20 cellular contexts compared by ENCODE assay signal in the genomic region with DNA sequence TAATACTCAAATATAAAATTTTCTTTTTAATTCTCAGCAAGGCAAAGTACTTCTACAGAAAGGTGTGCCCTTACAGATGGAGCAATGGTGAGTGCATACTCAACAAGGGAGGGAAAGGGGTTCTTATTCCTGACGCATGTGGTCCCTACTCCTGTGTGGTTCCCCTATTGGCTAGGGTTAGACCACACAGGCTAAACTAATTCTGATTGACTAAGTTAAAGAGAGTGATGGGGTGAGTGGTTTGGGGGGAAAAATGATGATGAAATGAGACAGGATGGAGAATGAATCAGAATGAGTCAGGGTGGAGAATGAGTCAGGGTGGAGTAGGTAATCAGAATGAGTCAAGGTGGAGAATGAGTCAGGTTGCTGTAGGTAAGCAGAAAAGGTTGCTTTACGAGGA. TPM values are rescaled to one million over a fixed set of nuclear protein-coding genes. Genes with fewer than 3 reads are reported as not detected.
DNase-seq lines count a peak whose midpoint lies in the region; ATAC-seq and TF ChIP-seq lines count a peak whose summit lies in the region.
"Had no signal": no experiment of that assay in that cellular context is flagged by ENCODE, and none has a peak within 500 bp of the region (broad histone marks: within the 10 kb centered on the region; RNA-seq: fewer than 3 reads in every experiment).

No MANE protein-coding gene starts in this region.

- H2AFZ ChIP-seq in SK-N-SH (ENCODE audit: low read depth) = no peak overlapping the region

- DNase-seq in activated CD4-positive, alpha-beta T cell treated with anti-CD3 and anti-CD28 coated beads for 36 hours = peak; percentile 45
- DNase-seq in activated CD4-positive, alpha-beta T cell treated with anti-CD3 and anti-CD28 coated beads, Interleukin-2, amount 50 U/mL, for 1 hour = no peak
- peak; percentile 76 for DNase-seq in Caki2 (ENCODE audit: low read depth)
- peak; percentile 61 for DNase-seq in RKO (ENCODE audit: low spot score)
- no peak for DNase-seq in epithelial cell of prostate (ENCODE audit: low read depth, low spot score)
- no peak for DNase-seq in NCI-H446 treated with DMSO at 0.1 percent for 48 hours (lab: John Stamatoyannopoulos, UW)
- DNase-seq in SW 1271 (lab: John Stamatoyannopoulos, UW) = no peak
- no peak for DNase-seq in SK-N-SH
- DNase-seq: 8988T, body of pancreas, dermis blood vessel endothelial cell, H7, midbrain, NCI-H1105, NCI-H2171, right cardiac atrium, T-helper 17 cell had no signal

- peaks cover 32% of the 10 kb centered on the region for H3K36me3 Mint-ChIP-seq in activated CD4-positive, alpha-beta T cell treated with anti-CD3 and anti-CD28 coated beads for 36 hours (ENCODE audit: low read depth)

- TF ChIP-seq EP300 in SK-N-SH (IDR thresholded peaks at IDR 0.05; ENCODE audit: borderline replicate concordance in 1 of 2, low read depth in 1 of 2, low read length in 1 of 2) = no peak

- H3F3A ChIP-seq in SK-N-SH (replicated peaks; ENCODE audit: insufficient read depth) = no peaks in the 10 kb centered on the region

- H3K9ac ChIP-seq in SK-N-SH = no peak overlapping the region

- intact Hi-C loops in activated CD4-positive, alpha-beta T cell treated with anti-CD3 and anti-CD28 coated beads for 36 hours (cut with DNase I, micrococcal nuclease) = loop anchor here (1.0 kb wide), 2 partner anchors 21 to 32 kb away; no protein-coding TSS in a partner anchor

- WGBS in SK-N-SH (ENCODE audit: low lambda C conversion rate) = 2% methylated on average over 2 of the region's 2 CpGs

- no peaks in the 10 kb centered on the region for H3K36me3 ChIP-seq in SK-N-SH (replicated peaks in 1 of 2; ENCODE audit: control insufficient read depth in 1 of 2, insufficient read depth in 2 of 2, low read length in 1 of 2)
- H3K36me3 ChIP-seq: esophagus muscularis mucosa, tibial nerve had no signal

- no peaks in the 10 kb centered on the region for H3K9me2 ChIP-seq in SK-N-SH

- H3K4me2 ChIP-seq in SK-N-SH = no peak overlapping the region

- no peak for TF ChIP-seq RAD21 in SK-N-SH (IDR thresholded peaks at IDR 0.05; ENCODE audit: low read length)

- in situ Hi-C loops in Caki2 (cut with HindIII; ENCODE audit: low pct_unique_long_range_greater_than_20kb, low sequenced_read_pairs) = no loop called here

- H3K27me3 ChIP-seq in SK-N-SH (ENCODE audit: insufficient read depth) = no peaks in the 10 kb centered on the region; the same call in 1 of the 2 replicates
- H3K27me3 ChIP-seq: body of pancreas, esophagus muscularis mucosa, tibial nerve had no signal

- H3K9me3 Mint-ChIP-seq in activated CD4-positive, alpha-beta T cell treated with anti-CD3 and anti-CD28 coated beads for 36 hours (ENCODE audit: low read depth) = peaks cover 44% of the 10 kb centered on the region

- peaks cover 16% of the 10 kb centered on the region for H3K4me1 Mint-ChIP-seq in activated CD4-positive, alpha-beta T cell treated with anti-CD3 and anti-CD28 coated beads for 36 hours
- H3K4me1 Mint-ChIP-seq: T-helper 17 cell had no signal

- ATAC-seq in activated CD4-positive, alpha-beta T cell treated with anti-CD3 and anti-CD28 coated beads for 36 hours = peak; percentile 87
- ATAC-seq: body of pancreas, right cardiac atrium, T-helper 17 cell had no signal

- no peaks in the 10 kb centered on the region for H4K20me1 ChIP-seq in SK-N-SH (ENCODE audit: insufficient read depth)

- H3K9me3 ChIP-seq in SK-N-SH = no peaks in the 10 kb centered on the region; the same call in 1 of the 2 replicates

- H3K27ac Mint-ChIP-seq in activated CD4-positive, alpha-beta T cell treated with anti-CD3 and anti-CD28 coated beads for 36 hours = peak overlapping the region; percentile 80
- H3K27ac Mint-ChIP-seq: activated T-helper 2 cell treated with anti-CD3 and anti-CD28 coated beads, Interferon-gamma antibody, Interleukin-2, Interleukin-4, amounts not matched to agents 10 μg/mL and 5 μg/mL and 100 μg/mL, durations not matched to agents 14 hours and 24 hours and 36 hours; T-helper 17 cell had no signal

- CTCF ChIA-PET in activated CD4-positive, alpha-beta T cell treated with anti-CD3 and anti-CD28 coated beads for 36 hours (lab: Charles Lee) = interaction anchor here (1.4 kb wide), 1 partner anchor 21 kb away, joined by 5 read pairs; no protein-coding TSS in a partner anchor
- CTCF ChIA-PET in SK-N-SH (lab: Yijun Ruan, JAX) = no interaction called here

- H3K79me2 ChIP-seq in SK-N-SH (ENCODE audit: insufficient read depth) = no peaks in the 10 kb centered on the region

- H3K4me3 ChIP-seq in SK-N-SH (ENCODE audit: low read depth in 2 of 2, low read length in 1 of 2) = no peak overlapping the region
- H3K4me3 ChIP-seq: body of pancreas, esophagus muscularis mucosa, tibial nerve had no signal

- H3K27ac ChIP-seq in epithelial cell of prostate (peak overlapping the region; percentile 72), SK-N-SH (ENCODE audit: low read depth in 2 of 2, low read length in 1 of 2) (no peak overlapping the region)
- H3K27ac ChIP-seq: body of pancreas, esophagus muscularis mucosa, tibial nerve had no signal

- no peaks in the 10 kb centered on the region for H3K4me1 ChIP-seq in SK-N-SH (ENCODE audit: control insufficient read depth in 1 of 2, insufficient read depth in 2 of 2, low read depth in 1 of 2, low read length in 1 of 2)
- H3K4me1 ChIP-seq: body of pancreas, esophagus muscularis mucosa, tibial nerve had no signal

- TF ChIP-seq CTCF in SK-N-SH (IDR thresholded peaks at IDR 0.05) = no peak

- H3K27me3 Mint-ChIP-seq in activated CD4-positive, alpha-beta T cell treated with anti-CD3 and anti-CD28 coated beads for 36 hours = peaks cover 30% of the 10 kb centered on the region

- POLR2A ChIA-PET in activated CD4-positive, alpha-beta T cell treated with anti-CD3 and anti-CD28 coated beads for 36 hours (lab: Charles Lee) = no interaction called here
- POLR2A ChIA-PET in SK-N-SH (lab: Yijun Ruan, JAX) = no interaction called here

- no peak overlapping the region for H3K4me3 Mint-ChIP-seq in activated CD4-positive, alpha-beta T cell treated with anti-CD3 and anti-CD28 coated beads for 36 hours
- H3K4me3 Mint-ChIP-seq: T-helper 17 cell had no signal

TF ChIP-seq in SK-N-SH, 30 proteins besides CTCF, POLR2A, EP300 and RAD21 (continues in another document):
- TF ChIP-seq EZH2phosphoT487 (IDR thresholded peaks at IDR 0.05; ENCODE audit: borderline replicate concordance, low read depth) = no peak
- TF ChIP-seq SIN3A (IDR thresholded peaks at IDR 0.05; ENCODE audit: borderline replicate concordance, low read depth, low read length) = no peak
- no peak for TF ChIP-seq POLR2AphosphoS5 (IDR thresholded peaks at IDR 0.05; ENCODE audit: low read depth, low read length)
- TF ChIP-seq, protein P1, sequence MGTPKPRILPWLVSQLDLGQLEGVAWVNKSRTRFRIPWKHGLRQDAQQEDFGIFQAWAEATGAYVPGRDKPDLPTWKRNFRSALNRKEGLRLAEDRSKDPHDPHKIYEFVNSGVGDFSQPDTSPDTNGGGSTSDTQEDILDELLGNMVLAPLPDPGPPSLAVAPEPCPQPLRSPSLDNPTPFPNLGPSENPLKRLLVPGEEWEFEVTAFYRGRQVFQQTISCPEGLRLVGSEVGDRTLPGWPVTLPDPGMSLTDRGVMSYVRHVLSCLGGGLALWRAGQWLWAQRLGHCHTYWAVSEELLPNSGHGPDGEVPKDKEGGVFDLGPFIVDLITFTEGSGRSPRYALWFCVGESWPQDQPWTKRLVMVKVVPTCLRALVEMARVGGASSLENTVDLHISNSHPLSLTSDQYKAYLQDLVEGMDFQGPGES (IDR thresholded peaks at IDR 0.05; ENCODE audit: low read depth, low read length) = no peak
- TF ChIP-seq TCF12 (IDR thresholded peaks at IDR 0.05) = no peak
- no peak for TF ChIP-seq JUND (IDR thresholded peaks at IDR 0.05)
- TF ChIP-seq TAF1 (IDR thresholded peaks at IDR 0.05; ENCODE audit: borderline replicate concordance, low read depth, low read length) = no peak
- TF ChIP-seq, protein P2, sequence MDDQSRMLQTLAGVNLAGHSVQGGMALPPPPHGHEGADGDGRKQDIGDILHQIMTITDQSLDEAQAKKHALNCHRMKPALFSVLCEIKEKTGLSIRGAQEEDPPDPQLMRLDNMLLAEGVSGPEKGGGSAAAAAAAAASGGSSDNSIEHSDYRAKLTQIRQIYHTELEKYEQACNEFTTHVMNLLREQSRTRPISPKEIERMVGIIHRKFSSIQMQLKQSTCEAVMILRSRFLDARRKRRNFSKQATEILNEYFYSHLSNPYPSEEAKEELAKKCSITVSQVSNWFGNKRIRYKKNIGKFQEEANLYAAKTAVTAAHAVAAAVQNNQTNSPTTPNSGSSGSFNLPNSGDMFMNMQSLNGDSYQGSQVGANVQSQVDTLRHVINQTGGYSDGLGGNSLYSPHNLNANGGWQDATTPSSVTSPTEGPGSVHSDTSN (IDR thresholded peaks at IDR 0.05) = no peak
- no peak for TF ChIP-seq RCOR1 (IDR thresholded peaks at IDR 0.05; ENCODE audit: low read length)
- TF ChIP-seq MXI1 (IDR thresholded peaks at IDR 0.05; ENCODE audit: low read depth, low read length) = no peak
- TF ChIP-seq RFX5 (IDR thresholded peaks at IDR 0.05; ENCODE audit: low read length) = no peak
- no peak for TF ChIP-seq GATA2 (CRISPR knock-in tag; IDR thresholded peaks at IDR 0.05)
- TF ChIP-seq FOXM1 (IDR thresholded peaks at IDR 0.05; ENCODE audit: low read depth) = no peak
- no peak for TF ChIP-seq NRF1 (IDR thresholded peaks at IDR 0.05; ENCODE audit: low read depth, low read length)
- TF ChIP-seq FOXJ3 (CRISPR knock-in tag; IDR thresholded peaks at IDR 0.05) = no peak
- no peak for TF ChIP-seq FOSL2 (IDR thresholded peaks at IDR 0.05; ENCODE audit: borderline replicate concordance, low read depth)

RNA-seq across cellular contexts. Expression of a gene that starts 22.9 kb away (rescaled TPM):
- total RNA-seq in activated CD4-positive, alpha-beta T cell treated with anti-CD3 and anti-CD28 coated beads for 36 hours = 100 to 1,000 TPM in 1 of 2 experiments, 10 to 100 TPM in 1; 95.2 to 102 TPM
- total RNA-seq in Caki2 (2014; rRNA removed; shearing (Covaris generic); ENCODE audit: low replicate concordance) = 14.9 and 16.3 TPM in 2 replicates
- polyA plus RNA-seq in SK-N-SH (2012; rRNA removed) = 8.2 and 11.3 TPM in 2 replicates
- polyA plus RNA-seq in SK-N-SH (2012; cell fraction: cytosol; rRNA removed) = 11.1 and 11.2 TPM in 2 replicates
- polyA plus RNA-seq in SK-N-SH (2012; cell fraction: nucleus; rRNA removed) = 8.7 and 17.4 TPM in 2 replicates

Comparison
In these comparisons a context has a peak if more than half of its experiments do, and no peak if none do; other contexts are left out.
1. DNase-seq: peak in activated CD4-positive, alpha-beta T cell treated with anti-CD3 and anti-CD28 coated beads for 36 hours (single experiment), Caki2 (single experiment) and RKO (single experiment); none in activated CD4-positive, alpha-beta T cell treated with anti-CD3 and anti-CD28 coated beads, Interleukin-2, amount 50 U/mL, for 1 hour (single experiment), epithelial cell of prostate (single experiment), NCI-H446 treated with DMSO at 0.1 percent for 48 hours (single experiment), SW 1271 (0 of 2) and SK-N-SH (single experiment).